7 cellular contexts compared by ENCODE assay signal in genomic region chr16:88227026-88227721, GRCh38.
A peak's percentile ranks its signal among the peaks of the same experiment; 100 is the strongest.
DNase-seq lines count a peak whose midpoint lies in the region; ATAC-seq, FAIRE-seq and TF ChIP-seq lines count a peak whose summit lies in the region.
"Not testable (repeated sequence)": the region's sequence is repeated elsewhere in the genome, so short reads cannot be mapped to it uniquely, and the experiment has no call there.

No MANE protein-coding gene starts in this region.

- not testable (repeated sequence) for H3K36me3 ChIP-seq in K562 (ENCODE audit: control insufficient read depth, insufficient read depth, low read length); endodermal cell (ENCODE audit: control insufficient read depth, insufficient read depth, low read length); endothelial cell of umbilical vein (ENCODE audit: control insufficient read depth in 2 of 2, extremely low read depth in 1 of 2, insufficient read depth in 2 of 2, low read length in 2 of 2); osteoblast (ENCODE audit: insufficient read depth, low read length)

- not testable (repeated sequence) for H3K27ac ChIP-seq in K562 (ENCODE audit: extremely low read depth, low read depth, low read length); coronary artery; endodermal cell (ENCODE audit: low read depth, low read length); endothelial cell of umbilical vein (ENCODE audit: insufficient read depth, low read depth, low read length); osteoblast (ENCODE audit: low read depth, low read length)

- H4K20me1 ChIP-seq in K562 (replicated peaks; ENCODE audit: control insufficient read depth, insufficient read depth, low read length); endothelial cell of umbilical vein (replicated peaks; ENCODE audit: control insufficient read depth, extremely low read depth, insufficient read depth, low read length); osteoblast (ENCODE audit: insufficient read depth, low read length): not testable (repeated sequence)

- not testable (repeated sequence) for TF ChIP-seq CTCF in K562 (IDR thresholded peaks at IDR 0.05 in 2 of 3, conservative IDR thresholded peaks at IDR 0.05 in 1 of 3; ENCODE audit: insufficient read depth in 2 of 3, low read depth in 1 of 3, low read length in 3 of 3); coronary artery (IDR thresholded peaks at IDR 0.05); endodermal cell (conservative IDR thresholded peaks at IDR 0.05); endothelial cell of umbilical vein (IDR thresholded peaks at IDR 0.05; ENCODE audit: extremely low read depth in 1 of 2, insufficient read depth in 1 of 2, low read depth in 1 of 2, low read length in 2 of 2); osteoblast (IDR thresholded peaks at IDR 0.05; ENCODE audit: extremely low read depth, low read depth, low read length)

- H3K36me3 Mint-ChIP-seq in endodermal cell (ENCODE audit: low read depth), result not testable (repeated sequence)

- not testable (repeated sequence) for H3K9me3 Mint-ChIP-seq in endodermal cell

- ATAC-seq in K562, result not testable (repeated sequence)

- not testable (repeated sequence) for TF ChIP-seq POLR2A in K562 (conservative IDR thresholded peaks at IDR 0.05); endothelial cell of umbilical vein (IDR thresholded peaks at IDR 0.05; ENCODE audit: low read depth, low read length)

- H3K27me3 ChIP-seq in K562 (ENCODE audit: control insufficient read depth in 2 of 2, insufficient read depth in 2 of 2, low read length in 2 of 2), result peaks cover 0 to 29% of the 10 kb centered on the region in 2 experiments; a peak in 4 of 5 replicates
- H3K27me3 ChIP-seq in endodermal cell (ENCODE audit: control insufficient read depth, insufficient read depth, low read length, poor library complexity, severe bottlenecking); endothelial cell of umbilical vein (ENCODE audit: control insufficient read depth in 2 of 2, insufficient read depth in 2 of 2, low read length in 2 of 2); osteoblast (ENCODE audit: insufficient read depth, low read length): not testable (repeated sequence)

- not testable (repeated sequence) for H3K9me3 ChIP-seq in K562 (replicated peaks; ENCODE audit: control insufficient read depth, insufficient read depth, low read depth, low read length); endodermal cell (ENCODE audit: control insufficient read depth, low read length); endothelial cell of umbilical vein (replicated peaks; ENCODE audit: control insufficient read depth, insufficient read depth, low read length); osteoblast (ENCODE audit: low read depth, low read length)

- H3K27me3 Mint-ChIP-seq in endodermal cell (ENCODE audit: insufficient read depth), result not testable (repeated sequence)

- not testable (repeated sequence) for TF ChIP-seq RAD21 in K562 (CRISPR knock-in tag; conservative IDR thresholded peaks at IDR 0.05 in 1 of 2, IDR thresholded peaks at IDR 0.05 in 1 of 2)

- H2AFZ ChIP-seq in K562 (ENCODE audit: low read depth, low read length); endothelial cell of umbilical vein (ENCODE audit: low read depth, low read length); osteoblast (ENCODE audit: low read length): not testable (repeated sequence)

- FAIRE-seq in K562 (lab: Jason Lieb, UNC), result not testable (repeated sequence)
- peak; percentile 12 for FAIRE-seq in endothelial cell of umbilical vein (lab: Jason Lieb, UNC)

- not testable (repeated sequence) for H3K9me1 ChIP-seq in K562 (ENCODE audit: control insufficient read depth, insufficient read depth, low read length); endothelial cell of umbilical vein (replicated peaks; ENCODE audit: control insufficient read depth, extremely low read depth, insufficient read depth, low read length)

- CTCF ChIA-PET in K562 (lab: Yijun Ruan, JAX; ENCODE audit: low intra/inter-chr PET ratio); endothelial cell of umbilical vein (lab: Charles Lee): not testable (repeated sequence)

- WGBS in K562 (ENCODE audit: insufficient coverage, low coverage, missing lambda C conversion rate), result 5% methylated on average over 9 of the region's 35 CpGs
- 45 to 85% methylated on average over 2 to 19 of the region's 35 CpGs for WGBS in endodermal cell (ENCODE audit: insufficient coverage in 1 of 2, insufficient read length in 1 of 2), 2 experiments

- not testable (repeated sequence) for TF ChIP-seq EP300 in K562 (IDR thresholded peaks at IDR 0.05; ENCODE audit: low read length)

- in situ Hi-C loops in K562 (cut with MboI), result not testable (repeated sequence)

- H3K4me3 Mint-ChIP-seq in endodermal cell, result not testable (repeated sequence)

- POLR2A ChIA-PET in K562 (lab: Yijun Ruan, JAX); endothelial cell of umbilical vein (lab: Charles Lee): not testable (repeated sequence)

- dilution Hi-C loops in endothelial cell of umbilical vein (cut with MboI; ENCODE audit: extremely low pct_ligation_motif_present, low sequenced_read_pairs), result not testable (repeated sequence)

- not testable (repeated sequence) for H3K4me1 Mint-ChIP-seq in endodermal cell

- not testable (repeated sequence) for H3K4me3 ChIP-seq in K562; coronary artery; endodermal cell (ENCODE audit: low read length); endothelial cell of umbilical vein (replicated peaks in 1 of 3; ENCODE audit: insufficient read depth in 1 of 3, low read depth in 1 of 3, low read length in 3 of 3); osteoblast (ENCODE audit: insufficient read depth, low read length)

- H3K79me2 ChIP-seq in K562 (ENCODE audit: control insufficient read depth, insufficient read depth, low read length); endothelial cell of umbilical vein (ENCODE audit: control insufficient read depth, insufficient read depth, low read length); osteoblast (ENCODE audit: insufficient read depth, low read length): not testable (repeated sequence)

- not testable (repeated sequence) for BruUV-seq in K562 (replicated peaks; lab: Mats Ljungman, UMichigan); endothelial cell of umbilical vein (replicated peaks; lab: Mats Ljungman, UMichigan)

- not testable (repeated sequence) for H3K4me2 ChIP-seq in K562 (ENCODE audit: insufficient read depth, low read length); endothelial cell of umbilical vein (ENCODE audit: insufficient read depth, low read length); osteoblast (ENCODE audit: insufficient read depth, low read length)

- DNase-seq in K562 (ENCODE audit: extremely low read depth in 1 of 4, low spot score in 3 of 4); endothelial cell of umbilical vein (ENCODE audit: low read depth, low spot score): not testable (repeated sequence)
- peak; percentile 55 for DNase-seq in coronary artery (ENCODE audit: low spot score)
- peak; percentile 38 for DNase-seq in ecto neural progenitor cell (ENCODE audit: low spot score)
- peak; percentile 32 for DNase-seq in endodermal cell
- DNase-seq in islet precursor cell, result peak; percentile 26
- DNase-seq in osteoblast (ENCODE audit: insufficient read length, low spot score, missing footprints), result peak; percentile 53

- intact Hi-C loops in K562 (cut with micrococcal nuclease); endothelial cell of umbilical vein (cut with micrococcal nuclease): not testable (repeated sequence)

- not testable (repeated sequence) for H3K27ac Mint-ChIP-seq in endodermal cell

- H3K9ac ChIP-seq in K562 (ENCODE audit: insufficient read depth in 1 of 2, low read depth in 2 of 2, low read length in 2 of 2); endodermal cell (ENCODE audit: extremely low read depth, low read length, poor library complexity, severe bottlenecking); endothelial cell of umbilical vein (replicated peaks; ENCODE audit: extremely low read depth, insufficient read depth, low read length): not testable (repeated sequence)

- H3K4me1 ChIP-seq in K562 (replicated peaks in 1 of 2; ENCODE audit: control insufficient read depth in 2 of 2, insufficient read depth in 2 of 2, low read length in 2 of 2); endodermal cell (ENCODE audit: control insufficient read depth, insufficient read depth, low read length); endothelial cell of umbilical vein (ENCODE audit: control insufficient read depth, extremely low read depth, insufficient read depth, low read length); osteoblast (ENCODE audit: insufficient read depth, low read length): not testable (repeated sequence)

TF ChIP-seq in K562, 482 proteins besides CTCF, POLR2A, EP300 and RAD21:
- peak; percentile 64; the same call in 1 of the 2 replicates for TF ChIP-seq SAFB (IDR thresholded peaks at IDR 0.05; ENCODE audit: borderline replicate concordance, low read depth, low read length)
